In genomic region chr3:21894459-21895083, GRCh38 we compare ENCODE assay signal across 8 cellular contexts.
DNase-seq lines count a peak whose midpoint lies in the region; ATAC-seq and TF ChIP-seq lines count a peak whose summit lies in the region.

No MANE protein-coding gene starts in this region.

- DNase-seq in LNCaP clone FGC (ENCODE audit: low read depth) (no peak), cerebellar cortex (ENCODE audit: low spot score) (peak; percentile 32), lung microvascular endothelial cell (ENCODE audit: low read depth in 2 of 2) (peak; percentile 1 to 58), T-helper 9 cell (no peak), NCI-H187 (lab: John Stamatoyannopoulos, UW) (no peak), NCI-H1694 (lab: John Stamatoyannopoulos, UW) (no peak)

- TF ChIP-seq CTCF in C4-2B (conservative IDR thresholded peaks at IDR 0.05): peak; percentile 76
- TF ChIP-seq CTCF in LNCaP clone FGC (IDR thresholded peaks at IDR 0.05; ENCODE audit: control insufficient read depth, extremely low read depth, insufficient read depth): peak; percentile 62

- no peak overlapping the region for H3K4me3 ChIP-seq in LNCaP clone FGC (ENCODE audit: low read depth, low read length)

- no peak overlapping the region for H3K27ac ChIP-seq in C4-2B

- no peak for ATAC-seq in HG02678 (IDR thresholded peaks at IDR 0.05; ENCODE audit: unreplicated experiment)

Comparison
In these comparisons a context has a peak if more than half of its experiments do, and no peak if none do; other contexts are left out.
1. DNase-seq: peak in cerebellar cortex (single experiment) and lung microvascular endothelial cell (2 of 2); none in LNCaP clone FGC (single experiment), T-helper 9 cell (single experiment), NCI-H187 (0 of 2) and NCI-H1694 (single experiment).